In the genomic region with DNA sequence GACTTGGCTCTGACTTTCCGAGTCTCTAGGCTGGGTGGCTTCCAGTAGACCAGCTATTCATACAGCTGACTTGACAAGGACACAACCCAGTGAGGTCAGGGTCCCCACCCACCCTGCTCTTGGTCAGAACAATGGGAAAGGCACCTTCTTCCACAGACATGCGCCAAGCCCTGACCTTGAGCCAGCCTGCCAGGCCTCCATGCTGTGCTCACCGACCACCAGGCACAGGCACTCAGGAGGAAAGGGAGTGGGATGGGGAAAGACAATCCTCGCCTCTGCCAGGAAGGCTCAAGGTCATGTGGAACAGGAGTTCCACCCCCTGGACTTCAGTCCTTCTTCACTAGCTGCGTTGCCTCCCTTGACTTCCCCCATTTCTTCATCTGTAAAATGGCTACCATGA, we compare ENCODE assay signal across 17 cellular contexts. TPM values are rescaled to one million over a fixed set of nuclear protein-coding genes. Genes with fewer than 3 reads are reported as not detected.
"Had no signal": no experiment of that assay in that cellular context is flagged by ENCODE, and none has a peak within 500 bp of the region (broad histone marks: within the 10 kb centered on the region; RNA-seq: fewer than 3 reads in every experiment).

No MANE protein-coding gene starts in this region.

- H3K4me3 ChIP-seq: left lung, lung, psoas muscle, tibial artery, upper lobe of right lung had no signal

- DNase-seq: erythroblast; foreskin keratinocyte; hypothalamus; left lung; naive thymus-derived CD8-positive, alpha-beta T cell; psoas muscle; retina; small intestine; stimulated activated CD4-positive, alpha-beta T cell treated with anti-CD3 and anti-CD28 coated beads, Interleukin-2, amount 100 ng/mL, for 48 hours; stimulated activated naive CD8-positive, alpha-beta T cell treated with anti-CD3 and anti-CD28 coated beads, Interleukin-15, Interleukin-2, amounts not matched to agents 100 U/mL and 50 U/mL, for 24 hours; upper lobe of right lung had no signal

- H3K27ac ChIP-seq: foreskin keratinocyte, left lung, neutrophil, tibial artery, upper lobe of right lung had no signal

- H3K27me3 ChIP-seq: left lung, tibial artery, upper lobe of right lung had no signal

- FAIRE-seq: endothelial cell of umbilical vein, islet of Langerhans, small intestine had no signal

- H3K9me3 ChIP-seq: left lung, neutrophil, psoas muscle, tibial artery, upper lobe of right lung had no signal

- H3K4me1 ChIP-seq: foreskin keratinocyte, left lung, psoas muscle had no signal

- H3K36me3 ChIP-seq: left lung, neutrophil, tibial artery, upper lobe of right lung had no signal

- ATAC-seq: foreskin keratinocyte; left lung; naive thymus-derived CD8-positive, alpha-beta T cell; psoas muscle; stimulated activated naive CD8-positive, alpha-beta T cell treated with anti-CD3 and anti-CD28 coated beads, Interleukin-15, Interleukin-2, amounts not matched to agents 100 U/mL and 50 U/mL, for 24 hours; upper lobe of right lung had no signal

RNA-seq across cellular contexts. Expression of a gene that starts 31.4 kb away (rescaled TPM):
- total RNA-seq: foreskin keratinocyte; mononuclear cell; naive thymus-derived CD8-positive, alpha-beta T cell had no signal
- polyA plus RNA-seq: foreskin keratinocyte; naive thymus-derived CD8-positive, alpha-beta T cell had no signal
